Comparison of ENCODE assay signal across 8 cellular contexts in the genomic region with DNA sequence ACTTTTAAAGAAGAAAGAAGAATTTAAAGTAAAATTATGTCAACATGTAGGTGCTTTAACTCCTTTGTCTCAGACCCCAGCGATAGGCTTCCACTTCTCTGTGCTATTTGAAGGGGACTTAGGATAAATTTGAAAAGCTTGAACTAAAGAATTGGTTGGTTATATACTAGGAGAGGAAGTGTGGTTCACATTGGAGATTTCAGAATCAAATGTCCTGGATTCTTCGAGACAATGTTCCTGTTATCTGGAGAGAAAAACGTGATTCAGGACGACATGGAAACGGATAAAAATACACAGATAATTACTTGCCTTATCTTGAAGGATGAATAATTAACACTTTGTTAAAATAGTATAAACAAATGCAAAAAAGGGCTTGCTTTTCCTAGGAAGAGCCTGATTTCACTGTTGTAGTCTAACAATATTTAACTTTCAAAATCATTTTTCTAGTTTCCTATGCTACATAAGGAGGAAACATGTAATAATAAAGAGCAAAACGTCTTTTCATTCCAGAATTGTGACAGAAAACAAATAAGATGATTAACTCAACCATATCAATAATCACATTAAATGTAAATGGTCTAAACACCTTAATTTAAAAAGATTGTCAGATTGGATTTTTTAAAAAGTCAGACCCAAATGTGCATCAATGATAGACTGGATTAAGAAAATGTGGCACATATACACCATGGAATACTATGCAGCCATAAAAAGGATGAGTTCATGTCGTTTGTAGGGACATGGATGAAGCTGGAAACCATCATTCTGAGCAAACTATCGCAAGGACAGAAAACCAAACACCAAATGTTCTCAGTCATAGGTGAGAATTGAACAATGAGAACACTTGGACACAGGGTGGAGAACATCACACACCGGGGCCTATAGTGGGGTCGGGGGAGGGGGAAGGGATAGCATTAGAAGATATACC. TPM values are rescaled to one million over a fixed set of nuclear protein-coding genes. Genes with fewer than 3 reads are reported as not detected.
DNase-seq lines count a peak whose midpoint lies in the region; ATAC-seq, FAIRE-seq and TF ChIP-seq lines count a peak whose summit lies in the region.

No MANE protein-coding gene starts in this region.

- FAIRE-seq in GM12878 (lab: Jason Lieb, UNC), result peak; percentile 64

- no peak for TF ChIP-seq RAD21 in GM12878 (IDR thresholded peaks at IDR 0.05; ENCODE audit: insufficient read depth, low read depth, low read length)

- peak overlapping the region; percentile 95 for H3K4me3 ChIP-seq in GM12878
- peak overlapping the region; percentile 66 for H3K4me3 ChIP-seq in lower leg skin (ENCODE audit: low read depth, poor library complexity, severe bottlenecking)
- H3K4me3 ChIP-seq in upper lobe of right lung, result peak overlapping the region; percentile 79

- SMC1A ChIA-PET in GM12878 (lab: Charles Lee; ENCODE audit: uncharacterized antibody, unreplicated experiment), result interaction anchor here (0.6 to 2.6 kb wide), 4 partner anchors 34 to 1003 kb away, joined by 3 to 7 read pairs (median 3); a partner anchor contains a TSS

- no peak for TF ChIP-seq POLR2A in GM12878 (IDR thresholded peaks at IDR 0.05; ENCODE audit: low read depth, low read length)
- TF ChIP-seq POLR2A in lower leg skin (IDR thresholded peaks at IDR 0.05), result no peak

- peak overlapping the region; percentile 94 for H2AFZ ChIP-seq in GM12878 (ENCODE audit: control insufficient read depth, low read depth, low read length)

- peak; percentile 19 for ATAC-seq in Right ventricle myocardium superior (ENCODE audit: poor library complexity)
- ATAC-seq in left cardiac atrium, result no peak
- ATAC-seq in GM12878, result peak; percentile 5; the same call in 2 of the 3 replicates
- ATAC-seq in upper lobe of right lung, result no peak
- no peak for ATAC-seq in HG02642 (IDR thresholded peaks at IDR 0.05; ENCODE audit: poor library complexity, unreplicated experiment)

- no peaks in the 10 kb centered on the region for H3K27me3 ChIP-seq in GM12878 (replicated peaks in 1 of 2; ENCODE audit: control insufficient read depth in 2 of 2, insufficient read depth in 2 of 2, low read length in 1 of 2)
- peaks cover 2% of the 10 kb centered on the region for H3K27me3 ChIP-seq in upper lobe of right lung

- H3K9me3 ChIP-seq in GM12878 (replicated peaks; ENCODE audit: control insufficient read depth, insufficient read depth, low read length), result no peaks in the 10 kb centered on the region; the same call in 2 of the 3 replicates
- no peaks in the 10 kb centered on the region for H3K9me3 ChIP-seq in upper lobe of right lung

- 38% methylated on average over 10 of the region's 10 CpGs for WGBS in GM12878 (ENCODE audit: insufficient coverage, insufficient replicate concordance, low lambda C conversion rate, missing lambda C conversion rate)
- 41 to 42% methylated on average over 10 of the region's 10 CpGs for whole genome bisulfite sequencing in lower leg skin, 2 donors

- TF ChIP-seq CTCF in GM12878 (IDR thresholded peaks at IDR 0.05 in 2 of 3, conservative IDR thresholded peaks at IDR 0.05 in 1 of 3; ENCODE audit: control insufficient read depth in 2 of 3, extremely low read depth in 1 of 3, insufficient read depth in 1 of 3, low read depth in 3 of 3, low read length in 3 of 3) (no peak), lower leg skin (IDR thresholded peaks at IDR 0.05) (no peak), upper lobe of right lung (IDR thresholded peaks at IDR 0.05) (no peak)

- CTCF ChIA-PET in GM12878 (lab: Yijun Ruan, JAX), result interaction anchor here (0.5 to 1.9 kb wide), 8 partner anchors 11 to 246 kb away, joined by 3 to 8 read pairs (median 4); a partner anchor contains a TSS

- TSS peak; percentile 81 for BruUV-seq in GM12878 (replicated peaks; lab: Mats Ljungman, UMichigan)

- POLR2A ChIA-PET in GM12878 (lab: Charles Lee), result interaction anchor here (0.6 to 1.4 kb wide), 2 partner anchors 121 to 1326 kb away, joined by 3 to 7 read pairs; a partner anchor contains a TSS

- peak overlapping the region; percentile 94 for H3K4me2 ChIP-seq in GM12878 (ENCODE audit: control insufficient read depth, insufficient read depth)

- no peaks in the 10 kb centered on the region; a peak in 1 of 4 replicates for H3K36me3 ChIP-seq in GM12878 (ENCODE audit: control insufficient read depth in 2 of 2, insufficient read depth in 2 of 2, low read length in 1 of 2)
- no peaks in the 10 kb centered on the region for H3K36me3 ChIP-seq in upper lobe of right lung

- DNase-seq in Right ventricle myocardium superior (no peak), left cardiac atrium (no peak), GM12878 (ENCODE audit: low read depth, low spot score) (no peak), lower leg skin (ENCODE audit: low spot score in 2 of 2) (no peak), upper lobe of right lung (no peak), H4 (ENCODE audit: low spot score) (no peak), NCI-H1930 (lab: John Stamatoyannopoulos, UW) (no peak)

- peak overlapping the region; percentile 86 for H3K9ac ChIP-seq in GM12878 (ENCODE audit: control insufficient read depth, insufficient read depth, low read length)

- peaks cover 28% of the 10 kb centered on the region for H3K79me2 ChIP-seq in GM12878 (ENCODE audit: control insufficient read depth, insufficient read depth, low read length)

- intact Hi-C loops in Right ventricle myocardium superior (cut with DNase I), result no loop called here
- intact Hi-C loops in left cardiac atrium (cut with DNase I), result no loop called here
- intact Hi-C loops in GM12878 (cut with micrococcal nuclease; ENCODE audit: unreplicated experiment), result no loop called here
- intact Hi-C loops in lower leg skin (cut with DNase I; ENCODE audit: low total_unique reads), result no loop called here
- intact Hi-C loops in upper lobe of right lung (cut with DNase I), result no loop called here

- RAD21 ChIA-PET in GM12878 (lab: Charles Lee; ENCODE audit: unreplicated experiment), result interaction anchor here (1.9 to 2.4 kb wide), 2 partner anchors 99 to 121 kb away, joined by 5 to 13 read pairs; a partner anchor contains a TSS

- no peak for TF ChIP-seq EP300 in GM12878 (IDR thresholded peaks at IDR 0.05; ENCODE audit: borderline replicate concordance in 1 of 2, control insufficient read depth in 1 of 2, low read depth in 2 of 2, low read length in 2 of 2)

- H4K20me1 ChIP-seq in GM12878 (ENCODE audit: control insufficient read depth, insufficient read depth), result no peaks in the 10 kb centered on the region

- in situ Hi-C loops in GM12878 (cut with MboI), result no loop called here

- H3K27ac ChIP-seq in GM12878 (ENCODE audit: control insufficient read depth, insufficient read depth) (peak overlapping the region; percentile 77), upper lobe of right lung (peak overlapping the region; percentile 92)

- H3K4me1 ChIP-seq in GM12878 (ENCODE audit: control insufficient read depth, insufficient read depth, low read length), result peaks cover 4% of the 10 kb centered on the region; the same call in 1 of the 2 replicates
- H3K4me1 ChIP-seq in upper lobe of right lung, result peaks cover 19% of the 10 kb centered on the region

TF ChIP-seq in GM12878, 131 proteins besides CTCF, POLR2A, EP300 and RAD21:
- TF ChIP-seq SPI1 (IDR thresholded peaks at IDR 0.05; ENCODE audit: borderline replicate concordance, insufficient read depth, low read depth, low read length) (peak; percentile 20; the same call in 1 of the 2 replicates), IKZF2 (IDR thresholded peaks at IDR 0.05) (0 out of 4 replicates have a peak, but pooled peaks of 1 of the 2 experiments have one; percentile 3), ZNF24 (IDR thresholded peaks at IDR 0.05) (no peak)

RNA-seq across cellular contexts. Expression of a gene that starts 0.7 kb away (rescaled TPM):
- total RNA-seq in Right ventricle myocardium superior (12.9 TPM), left cardiac atrium (10 to 100 TPM; 10.5 to 13.0 TPM), GM12878 (2014; rRNA removed) (13.8 and 19.8 TPM in 2 replicates), GM12878 (2014; rRNA removed; fragmentation: Illumina TruSeq; extraction: Trizol) (19.5 and 22.8 TPM in 2 replicates), GM12878 (2021) (17.0 and 19.0 TPM in 2 replicates), lower leg skin (10 to 100 TPM in 2 of 4 donors, 1 to 10 TPM in 2; 5.7 to 14.7 (median 8.7) TPM), upper lobe of right lung (14.6 TPM)
- total RNA-seq in GM12878 (2013; cell fraction: nucleolus; rRNA removed), result 64.7 and 71.7 TPM in 2 replicates
- 42.2 TPM for polyA plus RNA-seq in GM12878 (2011; ENCODE audit: low read depth)
- polyA plus RNA-seq in GM12878 (2011; rRNA removed) (26.5 and 33.8 TPM in 2 replicates), GM12878 (2014; fragmentation: Illumina TruSeq; extraction: Trizol) (18.2 and 22.7 TPM in 2 replicates), GM12878 (2014; fragmentation: Nextera tagmentation; extraction: Ambion mirVana) (10 to 100 TPM; 19.6 to 27.6 TPM), GM12878 (2014; rRNA removed) (11.4 and 16.2 TPM in 2 replicates), GM12878 (2016; fragmentation: Nextera tagmentation; extraction: Ambion mirVana) (10 to 100 TPM; 10.9 to 12.0 TPM)
- 9.5 and 13.6 TPM in 2 replicates for polyA plus RNA-seq in GM12878 (2011; cell fraction: cytosol; rRNA removed)
- 22.7 and 23.4 TPM in 2 replicates for polyA plus RNA-seq in GM12878 (2011; cell fraction: nucleus; rRNA removed)
- 15.5 and 18.6 TPM in 2 replicates for polyA plus RNA-seq in GM12878 (2012)
- 27.5 and 35.0 TPM in 2 replicates for polyA minus RNA-seq in GM12878 (2011; rRNA and poly(A)+ RNA removed)
- polyA minus RNA-seq in GM12878 (2011; cell fraction: cytosol; rRNA and poly(A)+ RNA removed), result 5.2 and 8.2 TPM in 2 replicates
- 26.4 and 27.7 TPM in 2 replicates for polyA minus RNA-seq in GM12878 (2011; cell fraction: nucleus; rRNA and poly(A)+ RNA removed)
- 9.2 and 17.1 TPM in 2 replicates for total RNA-seq in H4 (2014; rRNA removed; shearing (Covaris generic))

RNA-seq across cellular contexts. Expression of a gene that starts 35.4 kb away (rescaled TPM):
- total RNA-seq in Right ventricle myocardium superior (26.0 TPM), left cardiac atrium (10 to 100 TPM; 27.6 to 28.3 TPM), GM12878 (2014; rRNA removed) (8.4 and 13.7 TPM in 2 replicates), GM12878 (2014; rRNA removed; fragmentation: Illumina TruSeq; extraction: Trizol) (18.8 and 23.9 TPM in 2 replicates), GM12878 (2021) (19.0 and 20.2 TPM in 2 replicates), lower leg skin (1 to 10 TPM; 1.8 to 6.8 (median 4.1) TPM), upper lobe of right lung (27.5 TPM)
- total RNA-seq in GM12878 (2013; cell fraction: nucleolus; rRNA removed), result 186 and 191 TPM in 2 replicates
- 1.8 TPM for polyA plus RNA-seq in GM12878 (2011; ENCODE audit: low read depth)
- polyA plus RNA-seq in GM12878 (2011; rRNA removed) (24.0 and 26.3 TPM in 2 replicates), GM12878 (2014; fragmentation: Illumina TruSeq; extraction: Trizol) (20.5 and 35.1 TPM in 2 replicates), GM12878 (2014; fragmentation: Nextera tagmentation; extraction: Ambion mirVana) (10 to 100 TPM in 1 of 2 experiments, 1 to 10 TPM in 1; 9.3 to 10.7 TPM), GM12878 (2014; rRNA removed) (8.0 and 13.9 TPM in 2 replicates), GM12878 (2016; fragmentation: Nextera tagmentation; extraction: Ambion mirVana) (1 to 10 TPM; 7.3 to 9.0 TPM)
- polyA plus RNA-seq in GM12878 (2011; cell fraction: cytosol; rRNA removed), result 6.6 and 9.4 TPM in 2 replicates
- polyA plus RNA-seq in GM12878 (2011; cell fraction: nucleus; rRNA removed), result 26.3 and 36.1 TPM in 2 replicates
- polyA plus RNA-seq in GM12878 (2012), result 10.9 and 17.6 TPM in 2 replicates
- polyA minus RNA-seq in GM12878 (2011; rRNA and poly(A)+ RNA removed), result 25.9 and 34.8 TPM in 2 replicates
- polyA minus RNA-seq in GM12878 (2011; cell fraction: cytosol; rRNA and poly(A)+ RNA removed), result 4.0 and 9.8 TPM in 2 replicates
- polyA minus RNA-seq in GM12878 (2011; cell fraction: nucleus; rRNA and poly(A)+ RNA removed), result 23.7 and 33.4 TPM in 2 replicates
- 5.9 and 9.8 TPM in 2 replicates for total RNA-seq in H4 (2014; rRNA removed; shearing (Covaris generic))

Comparison
In these comparisons a context has a peak if more than half of its experiments do, and no peak if none do; other contexts are left out.
1. ATAC-seq: peak in Right ventricle myocardium superior (single experiment) and GM12878 (single experiment); none in left cardiac atrium (0 of 2), upper lobe of right lung (single experiment) and HG02642 (single experiment).
2. Peak in every context shown above with its lines, with median percentiles within 50 percentile points of each other: H3K4me3 ChIP-seq.